ENCODE assay signal across 16 cellular contexts in genomic region chr16:57043248-57043647, GRCh38. TPM values are rescaled to one million over a fixed set of nuclear protein-coding genes. Genes with fewer than 3 reads are reported as not detected.
DNase-seq lines count a peak whose midpoint lies in the region; ATAC-seq and TF ChIP-seq lines count a peak whose summit lies in the region.
"Had no signal": no experiment of that assay in that cellular context is flagged by ENCODE, and none has a peak within 500 bp of the region (broad histone marks: within the 10 kb centered on the region; RNA-seq: fewer than 3 reads in every experiment).

No MANE protein-coding gene starts in this region.

- in situ Hi-C loops in GM13976 (cut with MboI; ENCODE audit: low sequenced_read_pairs, unreplicated experiment): loop anchor here (10.0 kb wide), 2 partner anchors 78 to 178 kb away; partner anchors contain the start of genes CETP and SLC12A3

- no peaks in the 10 kb centered on the region for H3K4me1 ChIP-seq in Caco-2

- H3K4me3 ChIP-seq in Caco-2 (ENCODE audit: low read depth, low read length): no peak overlapping the region
- H3K4me3 ChIP-seq: left lung, skin epidermis had no signal

- intact Hi-C loops in Caco-2 (cut with micrococcal nuclease; ENCODE audit: unreplicated experiment): no loop called here

- no peak for TF ChIP-seq CTCF in GM13976 (IDR thresholded peaks at IDR 0.05; ENCODE audit: borderline replicate concordance, control extremely low read depth, extremely low read depth, insufficient read depth, missing control alignments)
- no peak for TF ChIP-seq CTCF in Caco-2 (IDR thresholded peaks at IDR 0.05; ENCODE audit: insufficient read depth in 1 of 2, low read depth in 1 of 2, low read length in 1 of 2, severe bottlenecking in 1 of 2, unreplicated experiment in 1 of 2)

- H3K4me3 Mint-ChIP-seq in stimulated activated naive CD8-positive, alpha-beta T cell treated with anti-CD3 and anti-CD28 coated beads, Interleukin-15, Interleukin-2, amounts not matched to agents 100 ng/mL and 50 ng/mL, for 24 hours: peak overlapping the region; percentile 65
- H3K4me3 Mint-ChIP-seq in T-cell (peak overlapping the region in 1 of 3 donors; percentile 83), immature natural killer cell (peak overlapping the region; percentile 80 to 87 (median 84)), Caco-2 (ENCODE audit: unreplicated experiment) (no peak overlapping the region)

- H3K36me3 Mint-ChIP-seq in stimulated activated naive CD8-positive, alpha-beta T cell treated with anti-CD3 and anti-CD28 coated beads, Interleukin-15, Interleukin-2, amounts not matched to agents 100 ng/mL and 50 ng/mL, for 24 hours (ENCODE audit: low read depth): peaks cover 71% of the 10 kb centered on the region
- H3K36me3 Mint-ChIP-seq in T-cell (peaks cover 35% of the 10 kb centered on the region), immature natural killer cell (peaks cover 25 to 47% (median 30%) of the 10 kb centered on the region in 3 donors), Caco-2 (ENCODE audit: insufficient read depth, unreplicated experiment) (no peaks in the 10 kb centered on the region)

- H3K9me3 Mint-ChIP-seq in stimulated activated naive CD8-positive, alpha-beta T cell treated with anti-CD3 and anti-CD28 coated beads, Interleukin-15, Interleukin-2, amounts not matched to agents 100 ng/mL and 50 ng/mL, for 24 hours: no peaks in the 10 kb centered on the region
- no peaks in the 10 kb centered on the region for H3K9me3 Mint-ChIP-seq in T-cell
- no peaks in the 10 kb centered on the region for H3K9me3 Mint-ChIP-seq in immature natural killer cell
- H3K9me3 Mint-ChIP-seq in Caco-2 (ENCODE audit: unreplicated experiment): peaks cover 11% of the 10 kb centered on the region

- peak overlapping the region; percentile 98 for H3K27ac Mint-ChIP-seq in stimulated activated naive CD8-positive, alpha-beta T cell treated with anti-CD3 and anti-CD28 coated beads, Interleukin-15, Interleukin-2, amounts not matched to agents 100 ng/mL and 50 ng/mL, for 24 hours
- H3K27ac Mint-ChIP-seq in T-cell (peak overlapping the region; percentile 99), immature natural killer cell (peak overlapping the region; percentile 94 to 99 (median 97)), Caco-2 (ENCODE audit: unreplicated experiment) (no peak overlapping the region)

- DNase-seq in stimulated activated naive CD8-positive, alpha-beta T cell treated with anti-CD3 and anti-CD28 coated beads, Interleukin-15, Interleukin-2, amounts not matched to agents 100 U/mL and 50 U/mL, for 24 hours: no peak
- DNase-seq in T-cell: no peak
- no peak for DNase-seq in immature natural killer cell
- DNase-seq in GM13976 (ENCODE audit: low spot score): no peak
- no peak for DNase-seq in iPS-NIHi7 (ENCODE audit: extremely low spot score)
- no peak for DNase-seq in Caco-2
- DNase-seq: effector CD8-positive, alpha-beta T cell; left lung; NCI-H1105 treated with DMSO at 0.1 percent for 48 hours; NCI-H2171; NCI-H82; stimulated activated naive CD4-positive, alpha-beta T cell treated with Interleukin-2 at 50 U/mL for 16 hours had no signal

- peaks cover 82% of the 10 kb centered on the region for H3K4me1 Mint-ChIP-seq in stimulated activated naive CD8-positive, alpha-beta T cell treated with anti-CD3 and anti-CD28 coated beads, Interleukin-15, Interleukin-2, amounts not matched to agents 100 ng/mL and 50 ng/mL, for 24 hours (ENCODE audit: low read depth)
- H3K4me1 Mint-ChIP-seq in T-cell (peaks cover 59 to 73% (median 64%) of the 10 kb centered on the region in 3 donors), immature natural killer cell (peaks cover 64 to 71% of the 10 kb centered on the region in 2 donors), Caco-2 (ENCODE audit: low read depth, unreplicated experiment) (no peaks in the 10 kb centered on the region)

- CTCF ChIA-PET in T-cell (lab: Charles Lee) (no interaction called here), Caco-2 (lab: Charles Lee) (no interaction called here)

- no TSS peak for BruUV-seq in Caco-2 (replicated peaks; lab: Mats Ljungman, UMichigan)

- POLR2A ChIA-PET in T-cell (lab: Charles Lee) (no interaction called here), Caco-2 (lab: Charles Lee) (no interaction called here)

- no peak for ATAC-seq in stimulated activated naive CD8-positive, alpha-beta T cell treated with anti-CD3 and anti-CD28 coated beads, Interleukin-15, Interleukin-2, amounts not matched to agents 100 U/mL and 50 U/mL, for 24 hours
- ATAC-seq in T-cell (replicated peaks in 1 of 4) (no peak), GM19035 (IDR thresholded peaks at IDR 0.05; ENCODE audit: unreplicated experiment) (no peak)
- ATAC-seq: left lung, Right ventricle myocardium inferior had no signal

- H3K27me3 Mint-ChIP-seq in stimulated activated naive CD8-positive, alpha-beta T cell treated with anti-CD3 and anti-CD28 coated beads, Interleukin-15, Interleukin-2, amounts not matched to agents 100 ng/mL and 50 ng/mL, for 24 hours: no peaks in the 10 kb centered on the region
- H3K27me3 Mint-ChIP-seq in T-cell: peaks cover 0 to 2% of the 10 kb centered on the region in 2 donors
- H3K27me3 Mint-ChIP-seq in immature natural killer cell (ENCODE audit: low read depth in 3 of 3): peaks cover 2 to 21% (median 12%) of the 10 kb centered on the region in 3 donors
- H3K27me3 Mint-ChIP-seq in Caco-2 (ENCODE audit: insufficient read depth, unreplicated experiment): peaks cover 4% of the 10 kb centered on the region

- H3K36me3 ChIP-seq in Caco-2 (ENCODE audit: control insufficient read depth, insufficient read depth, low read length): no peaks in the 10 kb centered on the region

- no peaks in the 10 kb centered on the region for H3K27me3 ChIP-seq in Caco-2 (replicated peaks; ENCODE audit: control insufficient read depth, insufficient read depth, low read length)
- H3K27me3 ChIP-seq: left lung had no signal

- no peaks in the 10 kb centered on the region for H3K9me3 ChIP-seq in Caco-2
- H3K9me3 ChIP-seq: left lung had no signal

RNA-seq across cellular contexts. Expression of gene CPNE2, which starts 49.1 kb away (rescaled TPM):
- 1 to 10 TPM; 5.5 to 9.3 (median 6.1) TPM for total RNA-seq in T-cell
- polyA plus RNA-seq in immature natural killer cell: 10 to 100 TPM in 1 of 3 donors, 1 to 10 TPM in 2; 2.4 to 10.8 (median 5.8) TPM
- 37.7 and 46.3 TPM in 2 replicates for total RNA-seq in Caco-2 (2022)

RNA-seq across cellular contexts. Expression of gene NLRC5, which starts 53.9 kb away (rescaled TPM):
- 100 to 1,000 TPM; 390 to 711 (median 496) TPM for total RNA-seq in T-cell
- polyA plus RNA-seq in immature natural killer cell: 100 to 1,000 TPM in 1 of 3 donors, 10 to 100 TPM in 2; 18.2 to 151 (median 32.8) TPM
- 1.6 and 1.9 TPM in 2 replicates for total RNA-seq in Caco-2 (2022)

Comparison
In these comparisons a context has a peak if more than half of its experiments do, and no peak if none do; other contexts are left out.
1. RNA of gene NLRC5, which starts 53.9 kb away (total RNA-seq): 390 to 711 TPM in T-cell; 1.6 to 1.9 TPM in Caco-2; every median in the first group is over 100 times any median in the second.